Comparison of ENCODE assay signal across 8 cellular contexts in the genomic region with DNA sequence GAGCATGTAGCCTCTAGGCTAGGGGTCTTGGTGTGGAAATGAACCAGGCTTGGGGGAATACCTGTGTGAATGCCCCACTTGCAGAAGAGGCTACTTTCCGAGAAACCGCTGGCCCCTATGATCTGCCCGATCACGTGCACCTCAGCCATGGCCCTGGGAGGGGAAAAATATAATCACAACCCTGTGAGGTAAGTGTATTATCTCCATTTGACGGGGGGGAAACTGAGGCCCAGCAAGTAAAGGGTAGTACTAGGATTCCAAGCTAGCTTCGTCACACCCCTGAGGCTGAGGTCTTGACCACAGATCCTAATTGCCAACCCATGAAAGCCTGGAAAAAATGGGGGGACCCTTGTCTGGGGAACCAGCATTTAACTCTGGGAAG. TPM values are rescaled to one million over a fixed set of nuclear protein-coding genes. Genes with fewer than 3 reads are reported as not detected.
DNase-seq lines count a peak whose midpoint lies in the region; ATAC-seq, FAIRE-seq and TF ChIP-seq lines count a peak whose summit lies in the region.

No MANE protein-coding gene starts in this region.

- no peaks in the 10 kb centered on the region for H3K9me2 ChIP-seq in OCI-LY7 (ENCODE audit: insufficient read depth, low read length)

- POLR2A ChIA-PET in OCI-LY7 (lab: Charles Lee) (interaction anchor here (0.6 to 2.2 kb wide), 12 partner anchors 8 to 806 kb away, joined by 3 to 8 read pairs (median 4); partner anchors contain the start of gene HNRNPUL1), endothelial cell of umbilical vein (lab: Charles Lee) (interaction anchor here (1.1 to 1.6 kb wide), 5 partner anchors 9 to 76 kb away, joined by 3 to 8 read pairs (median 4); partner anchors contain the start of genes DMAC2 and TGFB1)

- no TSS peak for BruUV-seq in Calu3 (replicated peaks; lab: Mats Ljungman, UMichigan)
- BruUV-seq in OCI-LY7 (replicated peaks; lab: Mats Ljungman, UMichigan), result TSS peak; percentile 77
- no TSS peak for BruUV-seq in endothelial cell of umbilical vein (replicated peaks; lab: Mats Ljungman, UMichigan)

- H3K4me2 ChIP-seq in OCI-LY7 (ENCODE audit: low read length) (peak overlapping the region; percentile 91), endothelial cell of umbilical vein (ENCODE audit: insufficient read depth, low read length) (peak overlapping the region; percentile 64)

- no peaks in the 10 kb centered on the region for H4K20me1 ChIP-seq in OCI-LY7 (ENCODE audit: insufficient read depth, low read length)
- no peaks in the 10 kb centered on the region for H4K20me1 ChIP-seq in endothelial cell of umbilical vein (replicated peaks; ENCODE audit: control insufficient read depth, extremely low read depth, insufficient read depth, low read length)

- H3K79me2 ChIP-seq in OCI-LY7 (ENCODE audit: insufficient read depth, low read depth, low read length) (peaks cover 16% of the 10 kb centered on the region; the same call in 1 of the 2 replicates), endothelial cell of umbilical vein (ENCODE audit: control insufficient read depth, insufficient read depth, low read length) (peaks cover 20% of the 10 kb centered on the region)

- H3K27me3 ChIP-seq in endothelial cell of umbilical vein (ENCODE audit: control insufficient read depth in 2 of 2, insufficient read depth in 2 of 2, low read length in 2 of 2) (no peaks in the 10 kb centered on the region), ovary (no peaks in the 10 kb centered on the region)

- TF ChIP-seq CTCF in Calu3 (IDR thresholded peaks at IDR 0.05; ENCODE audit: unreplicated experiment) (no peak), OCI-LY7 (conservative IDR thresholded peaks at IDR 0.05; ENCODE audit: low read length) (no peak), endothelial cell of umbilical vein (IDR thresholded peaks at IDR 0.05; ENCODE audit: extremely low read depth in 1 of 2, insufficient read depth in 1 of 2, low read depth in 1 of 2, low read length in 2 of 2) (no peak), ovary (IDR thresholded peaks at IDR 0.05) (no peak)

- CTCF ChIA-PET in Calu3 (lab: Charles Lee), result interaction anchor here (0.5 to 1.6 kb wide), 7 partner anchors 11 to 709 kb away, joined by 3 to 23 read pairs (median 4); partner anchors contain the start of genes DMAC2, HNRNPUL1 and TGFB1
- CTCF ChIA-PET in OCI-LY7 (lab: Charles Lee; ENCODE audit: unreplicated experiment), result interaction anchor here (0.6 to 1.1 kb wide), 4 partner anchors 8 to 182 kb away, joined by 3 to 4 read pairs (median 4); no protein-coding TSS in a partner anchor
- CTCF ChIA-PET in endothelial cell of umbilical vein (lab: Charles Lee), result interaction anchor here (0.9 to 4.3 kb wide), 7 partner anchors 8 to 200 kb away, joined by 3 to 35 read pairs (median 4); partner anchors contain the start of gene TGFB1

- H3K9ac ChIP-seq in endothelial cell of umbilical vein (replicated peaks; ENCODE audit: extremely low read depth, insufficient read depth, low read length), result peak overlapping the region; percentile 94

- peak overlapping the region; percentile 95 for H3K4me3 Mint-ChIP-seq in Calu3 (ENCODE audit: low read depth, unreplicated experiment)

- WGBS in ovary, 3 donors, result 37 to 49% (median 38%) methylated on average over 6 of the region's 6 CpGs

- peak overlapping the region; percentile 98 for H3K27ac Mint-ChIP-seq in Calu3 (ENCODE audit: unreplicated experiment)

- H3K9me3 ChIP-seq in OCI-LY7 (ENCODE audit: low read length), result no peaks in the 10 kb centered on the region
- H3K9me3 ChIP-seq in endothelial cell of umbilical vein (replicated peaks; ENCODE audit: control insufficient read depth, insufficient read depth, low read length), result no peaks in the 10 kb centered on the region
- no peaks in the 10 kb centered on the region for H3K9me3 ChIP-seq in ovary

- dilution Hi-C loops in endothelial cell of umbilical vein (cut with MboI; ENCODE audit: extremely low pct_ligation_motif_present, low sequenced_read_pairs), result no loop called here

- H3K4me1 ChIP-seq in OCI-LY7 (ENCODE audit: insufficient read depth, low read length, poor library complexity, severe bottlenecking) (peaks cover 10% of the 10 kb centered on the region), endothelial cell of umbilical vein (ENCODE audit: control insufficient read depth, extremely low read depth, insufficient read depth, low read length) (peaks cover 20% of the 10 kb centered on the region), ovary (ENCODE audit: insufficient read depth) (peaks cover 8% of the 10 kb centered on the region)

- H2AFZ ChIP-seq in OCI-LY7 (ENCODE audit: low read length) (peak overlapping the region; percentile 64), endothelial cell of umbilical vein (ENCODE audit: low read depth, low read length) (peak overlapping the region; percentile 11)

- no peak for TF ChIP-seq EP300 in ovary (IDR thresholded peaks at IDR 0.05)

- peaks cover 31% of the 10 kb centered on the region for H3K36me3 Mint-ChIP-seq in Calu3 (ENCODE audit: insufficient read depth, unreplicated experiment)

- DNase-seq in Calu3, result no peak
- DNase-seq in OCI-LY7 (ENCODE audit: low spot score), result no peak
- no peak for DNase-seq in endothelial cell of umbilical vein (ENCODE audit: low read depth, low spot score)
- DNase-seq in ovary, result no peak

- TF ChIP-seq POLR2A in endothelial cell of umbilical vein (IDR thresholded peaks at IDR 0.05; ENCODE audit: low read depth, low read length) (no peak), ovary (IDR thresholded peaks at IDR 0.05) (no peak)

- FAIRE-seq in endothelial cell of umbilical vein (lab: Jason Lieb, UNC), result no peak

- no peaks in the 10 kb centered on the region for H3K9me3 Mint-ChIP-seq in Calu3 (ENCODE audit: low read depth, unreplicated experiment)

- H3K27ac ChIP-seq in OCI-LY7 (ENCODE audit: low read depth, low read length, poor library complexity, severe bottlenecking) (peak overlapping the region; percentile 87), endothelial cell of umbilical vein (ENCODE audit: insufficient read depth, low read depth, low read length) (peak overlapping the region; percentile 88), ovary (peak overlapping the region; percentile 74 to 99)

- no peaks in the 10 kb centered on the region for H3K27me3 Mint-ChIP-seq in Calu3 (ENCODE audit: unreplicated experiment)

- H3K36me3 ChIP-seq in OCI-LY7 (ENCODE audit: insufficient read depth, low read length), result no peaks in the 10 kb centered on the region
- no peaks in the 10 kb centered on the region for H3K36me3 ChIP-seq in endothelial cell of umbilical vein (ENCODE audit: control insufficient read depth in 2 of 2, extremely low read depth in 1 of 2, insufficient read depth in 2 of 2, low read length in 2 of 2)
- no peaks in the 10 kb centered on the region for H3K36me3 ChIP-seq in ovary

- intact Hi-C loops in Calu3 (cut with micrococcal nuclease; ENCODE audit: unreplicated experiment) (no loop called here), OCI-LY7 (cut with micrococcal nuclease; ENCODE audit: unreplicated experiment) (no loop called here), endothelial cell of umbilical vein (cut with micrococcal nuclease) (no loop called here), ovary (cut with DNase I) (no loop called here)

- ATAC-seq in GM18498 (IDR thresholded peaks at IDR 0.05; ENCODE audit: unreplicated experiment) (no peak), HG03571 (IDR thresholded peaks at IDR 0.05; ENCODE audit: unreplicated experiment) (no peak), GM19395 (IDR thresholded peaks at IDR 0.05; ENCODE audit: unreplicated experiment) (no peak), HG03442 (IDR thresholded peaks at IDR 0.05; ENCODE audit: unreplicated experiment) (no peak)

- no peaks in the 10 kb centered on the region for H3K9me1 ChIP-seq in endothelial cell of umbilical vein (replicated peaks; ENCODE audit: control insufficient read depth, extremely low read depth, insufficient read depth, low read length)

- peak overlapping the region; percentile 81 for H3K4me3 ChIP-seq in OCI-LY7 (ENCODE audit: low read depth, low read length, poor library complexity, severe bottlenecking)
- peak overlapping the region in 2 of 3 experiments; percentile 60 to 86 for H3K4me3 ChIP-seq in endothelial cell of umbilical vein (replicated peaks in 1 of 3; ENCODE audit: insufficient read depth in 1 of 3, low read depth in 1 of 3, low read length in 3 of 3)
- H3K4me3 ChIP-seq in ovary, result peak overlapping the region; percentile 79

- H3K4me1 Mint-ChIP-seq in Calu3 (ENCODE audit: low read depth, unreplicated experiment), result peaks cover 34% of the 10 kb centered on the region

RNA-seq across cellular contexts. Expression of gene B9D2, which starts 0.6 kb away (rescaled TPM):
- total RNA-seq in Calu3 (2022) (6.4 and 8.5 TPM in 2 replicates), OCI-LY7 (2022) (3.4 and 5.2 TPM in 2 replicates), endothelial cell of umbilical vein (12.2 and 13.6 TPM in 2 replicates), ovary (1 to 10 TPM; 2.6 to 6.5 (median 4.7) TPM)
- total RNA-seq in OCI-LY7 (2014; rRNA removed; shearing (Covaris generic)), result 1.7 and 3.9 TPM in 2 replicates
- polyA plus RNA-seq in endothelial cell of umbilical vein (23.9 and 28.4 TPM in 2 replicates), ovary (1 to 10 TPM in 1 of 2 donors, under 1 TPM in 1; 0.83 to 7.2 TPM)
- polyA plus RNA-seq in endothelial cell of umbilical vein (2011; cell fraction: cytosol; rRNA removed), result 14.7 and 16.7 TPM in 2 replicates
- 8.2 and 9.1 TPM in 2 replicates for polyA plus RNA-seq in endothelial cell of umbilical vein (2011; cell fraction: nucleus; rRNA removed)
- polyA plus RNA-seq in endothelial cell of umbilical vein (2012), result 8.9 and 13.5 TPM in 2 replicates
- 3.0 and 3.8 TPM in 2 replicates for polyA minus RNA-seq in endothelial cell of umbilical vein
- 2.3 TPM for polyA minus RNA-seq in endothelial cell of umbilical vein (2011; cell fraction: cytosol; rRNA and poly(A)+ RNA removed)
- 2.4 and 2.6 TPM in 2 replicates for polyA minus RNA-seq in endothelial cell of umbilical vein (2011; cell fraction: nucleus; rRNA and poly(A)+ RNA removed)

RNA-seq across cellular contexts. Expression of gene TGFB1, which starts 9.6 kb away (rescaled TPM):
- total RNA-seq in Calu3 (2022) (39.2 and 42.0 TPM in 2 replicates), OCI-LY7 (2022) (69.9 and 88.8 TPM in 2 replicates), endothelial cell of umbilical vein (250 and 294 TPM in 2 replicates), ovary (10 to 100 TPM in 6 of 7 donors, 1 to 10 TPM in 1; 9.1 to 31.8 (median 22.1) TPM)
- total RNA-seq in OCI-LY7 (2014; rRNA removed; shearing (Covaris generic)), result 10.9 and 15.5 TPM in 2 replicates
- polyA plus RNA-seq in endothelial cell of umbilical vein (57.7 and 64.4 TPM in 2 replicates), ovary (10 to 100 TPM; 14.2 to 18.1 TPM)
- 45.5 and 55.4 TPM in 2 replicates for polyA plus RNA-seq in endothelial cell of umbilical vein (2011; cell fraction: cytosol; rRNA removed)
- polyA plus RNA-seq in endothelial cell of umbilical vein (2011; cell fraction: nucleus; rRNA removed), result 60.3 and 98.2 TPM in 2 replicates
- 156 and 226 TPM in 2 replicates for polyA plus RNA-seq in endothelial cell of umbilical vein (2012)
- polyA minus RNA-seq in endothelial cell of umbilical vein, result 39.1 and 71.3 TPM in 2 replicates
- polyA minus RNA-seq in endothelial cell of umbilical vein (2011; cell fraction: cytosol; rRNA and poly(A)+ RNA removed), result 4.2 TPM
- polyA minus RNA-seq in endothelial cell of umbilical vein (2011; cell fraction: nucleus; rRNA and poly(A)+ RNA removed), result 35.5 and 47.3 TPM in 2 replicates

RNA-seq across cellular contexts. Expression of gene TMEM91, which starts 13.0 kb away (rescaled TPM):
- total RNA-seq in Calu3 (2022) (3.9 and 5.0 TPM in 2 replicates), OCI-LY7 (2022) (12.7 and 13.5 TPM in 2 replicates), endothelial cell of umbilical vein (13.2 and 15.8 TPM in 2 replicates), ovary (10 to 100 TPM in 3 of 7 donors, 1 to 10 TPM in 4; 6.5 to 22.3 (median 9.9) TPM)
- 5.6 and 10.7 TPM in 2 replicates for total RNA-seq in OCI-LY7 (2014; rRNA removed; shearing (Covaris generic))
- polyA plus RNA-seq in endothelial cell of umbilical vein (9.0 and 12.0 TPM in 2 replicates), ovary (10 to 100 TPM in 1 of 2 donors, 1 to 10 TPM in 1; 6.2 to 16.1 TPM)
- 6.5 and 6.9 TPM in 2 replicates for polyA plus RNA-seq in endothelial cell of umbilical vein (2011; cell fraction: cytosol; rRNA removed)
- 23.0 and 25.8 TPM in 2 replicates for polyA plus RNA-seq in endothelial cell of umbilical vein (2011; cell fraction: nucleus; rRNA removed)
- 9.3 and 18.2 TPM in 2 replicates for polyA plus RNA-seq in endothelial cell of umbilical vein (2012)
- 5.6 and 11.3 TPM in 2 replicates for polyA minus RNA-seq in endothelial cell of umbilical vein
- polyA minus RNA-seq in endothelial cell of umbilical vein (2011; cell fraction: cytosol; rRNA and poly(A)+ RNA removed), result not detected
- 10.9 and 15.4 TPM in 2 replicates for polyA minus RNA-seq in endothelial cell of umbilical vein (2011; cell fraction: nucleus; rRNA and poly(A)+ RNA removed)

RNA-seq across cellular contexts. Expression of gene EXOSC5, which starts 33.8 kb away (rescaled TPM):
- 44.7 and 49.5 TPM in 2 replicates for total RNA-seq in Calu3 (2022)
- 48.3 and 55.8 TPM in 2 replicates for total RNA-seq in OCI-LY7 (2014; rRNA removed; shearing (Covaris generic))
- total RNA-seq in OCI-LY7 (2022), result 36.0 and 40.0 TPM in 2 replicates
- total RNA-seq in endothelial cell of umbilical vein, result 13.8 and 14.0 TPM in 2 replicates
- polyA plus RNA-seq in endothelial cell of umbilical vein, result 20.9 and 24.0 TPM in 2 replicates
- 20.1 and 23.0 TPM in 2 replicates for polyA plus RNA-seq in endothelial cell of umbilical vein (2011; cell fraction: cytosol; rRNA removed)
- polyA plus RNA-seq in endothelial cell of umbilical vein (2011; cell fraction: nucleus; rRNA removed), result 9.1 and 9.4 TPM in 2 replicates
- 16.0 and 19.5 TPM in 2 replicates for polyA plus RNA-seq in endothelial cell of umbilical vein (2012)
- 3.8 and 5.5 TPM in 2 replicates for polyA minus RNA-seq in endothelial cell of umbilical vein
- 19.0 TPM for polyA minus RNA-seq in endothelial cell of umbilical vein (2011; cell fraction: cytosol; rRNA and poly(A)+ RNA removed)
- polyA minus RNA-seq in endothelial cell of umbilical vein (2011; cell fraction: nucleus; rRNA and poly(A)+ RNA removed), result 3.1 and 3.6 TPM in 2 replicates
- 10 to 100 TPM in 4 of 7 donors, 1 to 10 TPM in 3; 6.6 to 25.0 (median 13.8) TPM for total RNA-seq in ovary
- 10 to 100 TPM in 1 of 2 donors, 1 to 10 TPM in 1; 1.5 to 24.6 TPM for polyA plus RNA-seq in ovary

RNA-seq across cellular contexts. Expression of gene BCKDHA, which starts 34.3 kb away (rescaled TPM):
- total RNA-seq in Calu3 (2022), result 19.8 and 25.2 TPM in 2 replicates
- 34.6 and 66.4 TPM in 2 replicates for total RNA-seq in OCI-LY7 (2014; rRNA removed; shearing (Covaris generic))
- total RNA-seq in OCI-LY7 (2022), result 16.8 and 17.8 TPM in 2 replicates
- total RNA-seq in endothelial cell of umbilical vein, result 12.9 and 16.5 TPM in 2 replicates
- 50.4 and 63.6 TPM in 2 replicates for polyA plus RNA-seq in endothelial cell of umbilical vein
- polyA plus RNA-seq in endothelial cell of umbilical vein (2011; cell fraction: cytosol; rRNA removed), result 24.8 and 32.7 TPM in 2 replicates
- polyA plus RNA-seq in endothelial cell of umbilical vein (2011; cell fraction: nucleus; rRNA removed), result 20.3 and 25.9 TPM in 2 replicates
- 10.6 and 29.3 TPM in 2 replicates for polyA plus RNA-seq in endothelial cell of umbilical vein (2012)
- 17.0 and 19.4 TPM in 2 replicates for polyA minus RNA-seq in endothelial cell of umbilical vein
- 32.4 TPM for polyA minus RNA-seq in endothelial cell of umbilical vein (2011; cell fraction: cytosol; rRNA and poly(A)+ RNA removed)
- 11.6 and 23.5 TPM in 2 replicates for polyA minus RNA-seq in endothelial cell of umbilical vein (2011; cell fraction: nucleus; rRNA and poly(A)+ RNA removed)
- 10 to 100 TPM; 14.3 to 31.6 (median 19.0) TPM for total RNA-seq in ovary
- polyA plus RNA-seq in ovary, result 10 to 100 TPM in 1 of 2 donors, 1 to 10 TPM in 1; 3.8 to 43.8 TPM
